Comparison of ENCODE assay signal across 8 cellular contexts in genomic region chr2:25673170-25674002, GRCh38. TPM values are rescaled to one million over a fixed set of nuclear protein-coding genes. Genes with fewer than 3 reads are reported as not detected.
DNase-seq lines count a peak whose midpoint lies in the region; ATAC-seq and TF ChIP-seq lines count a peak whose summit lies in the region.

Gene DTNB (minus strand): TSS chr2:25673577. CDS start chr2:25652660, 20,917 bp downstream.

- no peaks in the 10 kb centered on the region for H3K9me3 ChIP-seq in mammary epithelial cell (replicated peaks; ENCODE audit: insufficient read depth, low read length)

- H3K36me3 ChIP-seq in mammary epithelial cell (ENCODE audit: insufficient read depth, low read length): no peaks in the 10 kb centered on the region

- H3K27ac ChIP-seq in VCaP (peak within 1 kb of the TSS; percentile 92), mammary epithelial cell (ENCODE audit: insufficient read depth, low read depth, low read length) (peak within 1 kb of the TSS; percentile 67)

- H3K27me3 ChIP-seq in mammary epithelial cell (ENCODE audit: insufficient read depth, low read length): no peaks in the 10 kb centered on the region

- CTCF ChIA-PET in mammary epithelial cell (lab: Charles Lee; ENCODE audit: low non-redundant PET): no interaction called here

- peak within 1 kb of the TSS; percentile 98 for H3K4me2 ChIP-seq in mammary epithelial cell (ENCODE audit: insufficient read depth, low read depth, low read length)

- dilution Hi-C loops in mammary epithelial cell (cut with HindIII; ENCODE audit: low sequenced_read_pairs): no loop called here

- no TSS peak for BruUV-seq in mammary epithelial cell (replicated peaks; lab: Mats Ljungman, UMichigan)

- peaks cover 42% of the 10 kb centered on the region for H3K79me2 ChIP-seq in mammary epithelial cell (ENCODE audit: insufficient read depth, low read length)

- in situ Hi-C loops in mammary epithelial cell (cut with MboI; ENCODE audit: low sequenced_read_pairs in 2 of 2): no loop called here

- H3K4me3 ChIP-seq in mammary epithelial cell (replicated peaks in 1 of 3; ENCODE audit: insufficient read depth in 1 of 3, low read depth in 2 of 3, low read length in 3 of 3): peak within 1 kb of the TSS; percentile 79 to 93 (median 85)

- H3K9ac ChIP-seq in mammary epithelial cell (ENCODE audit: insufficient read depth, low read length): peak within 1 kb of the TSS; percentile 88

- peak within 1 kb of the TSS; percentile 93 for H2AFZ ChIP-seq in mammary epithelial cell (ENCODE audit: low read depth, low read length)

- no peaks in the 10 kb centered on the region for H4K20me1 ChIP-seq in mammary epithelial cell (ENCODE audit: insufficient read depth, low read length)

- whole genome bisulfite sequencing in mammary epithelial cell (ENCODE audit: low coverage, missing lambda C conversion rate): no CpG with 5 or more reads among the region's 124 CpGs

- H3K4me1 ChIP-seq in mammary epithelial cell (ENCODE audit: insufficient read depth, low read length): peaks cover 24% of the 10 kb centered on the region

- peak; percentile 60 for ATAC-seq in HG02763 (IDR thresholded peaks at IDR 0.05; ENCODE audit: unreplicated experiment)

- intact Hi-C loops in mammary epithelial cell (cut with micrococcal nuclease): loop anchor here (1.0 kb wide), 4 partner anchors 18 to 66 kb away; no protein-coding TSS in a partner anchor

- TF ChIP-seq CTCF in VCaP (conservative IDR thresholded peaks at IDR 0.05): no peak
- TF ChIP-seq CTCF in mammary epithelial cell (conservative IDR thresholded peaks at IDR 0.05 in 1 of 2, IDR thresholded peaks at IDR 0.05 in 1 of 2; ENCODE audit: extremely low read depth in 1 of 2, insufficient read depth in 1 of 2, low read depth in 1 of 2, low read length in 2 of 2): no peak

- DNase-seq in NCI-H187 (lab: John Stamatoyannopoulos, UW) (peak; percentile 77 to 87), NCI-H187 treated with DMSO at 0.1 percent for 48 hours (lab: John Stamatoyannopoulos, UW) (no peak), NCI-H146 treated with DMSO at 0.1 percent for 48 hours (lab: John Stamatoyannopoulos, UW; ENCODE audit: unreplicated experiment) (peak; percentile 32), mammary epithelial cell (peak; percentile 89), iris pigment epithelial cell (ENCODE audit: low read depth) (peak; percentile 57)
- DNase-seq in stimulated activated CD4-positive, alpha-beta T cell treated with anti-CD3 and anti-CD28 coated beads, Interleukin-12 subunit alpha, Interleukin-12 subunit beta, amount 100 ng/mL, for 24 hours (ENCODE audit: low read depth in 2 of 2): peak; percentile 55 to 65

RNA-seq across cellular contexts. Expression of gene DTNB, which starts in this region (rescaled TPM):
- 10 to 100 TPM; 38.8 to 42.9 TPM for total RNA-seq in mammary epithelial cell
- polyA plus RNA-seq in mammary epithelial cell: 25.9 TPM
- 65.9 TPM for polyA minus RNA-seq in mammary epithelial cell
